ENCODE assay signal across 1 cellular context in genomic region chr21:40845621-40846020, GRCh38.
TF ChIP-seq lines count a peak whose summit lies in the region.

No MANE protein-coding gene starts in this region.

TF ChIP-seq in HEK293T, 16 proteins besides CTCF, POLR2A, EP300 and RAD21 (continued from another document):
- TF ChIP-seq SUZ12 (IDR thresholded peaks at IDR 0.05) (no peak), ZNF384 (IDR thresholded peaks at IDR 0.05) (no peak), FOXM1 (IDR thresholded peaks at IDR 0.05; ENCODE audit: borderline replicate concordance) (no peak), CTBP1 (IDR thresholded peaks at IDR 0.05; ENCODE audit: borderline replicate concordance) (no peak), PKNOX1 (IDR thresholded peaks at IDR 0.05) (no peak)
